ENCODE assay signal across 1 cellular context in genomic region chr3:155805802-155806618, GRCh38.
TF ChIP-seq lines count a peak whose summit lies in the region.

Gene C3orf33, minus strand, starts transcription at chr3:155806278. Its CDS starts 26 bp downstream, at chr3:155806252.

TF ChIP-seq in K562, 482 proteins besides CTCF, POLR2A, EP300 and RAD21 (continued from another document and continues in another):
- TF ChIP-seq PREB (CRISPR knock-in tag; IDR thresholded peaks at IDR 0.05) = no peak
- peak; percentile 18; the same call in 1 of the 2 replicates for TF ChIP-seq ZBTB2 (IDR thresholded peaks at IDR 0.05)
- no peak for TF ChIP-seq HIVEP1 (CRISPR knock-in tag; IDR thresholded peaks at IDR 0.05)
- TF ChIP-seq JUND (IDR thresholded peaks at IDR 0.05; ENCODE audit: borderline replicate concordance, low read depth, low read length) = peak; percentile 51; the same call in 1 of the 2 replicates
- no peak; the same call in 2 of the 3 replicates for TF ChIP-seq JUND (tag; IDR thresholded peaks at IDR 0.05; ENCODE audit: borderline replicate concordance, low read depth, low read length)
- TF ChIP-seq XRCC5 (IDR thresholded peaks at IDR 0.05; ENCODE audit: low read depth, low read length) = 0 out of 2 replicates have a peak, but pooled peaks have one; percentile 63
- peak; percentile 89 for TF ChIP-seq CCNT2 (IDR thresholded peaks at IDR 0.05; ENCODE audit: borderline replicate concordance, extremely low read depth, insufficient read length, low read depth, low read length)
- TF ChIP-seq ZBTB7A (IDR thresholded peaks at IDR 0.05; ENCODE audit: borderline replicate concordance, control insufficient read depth, low read depth, low read length) = peak; percentile 95
- no peak for TF ChIP-seq PHF21A (IDR thresholded peaks at IDR 0.05; ENCODE audit: borderline replicate concordance, low read depth)
- TF ChIP-seq PHF8 (IDR thresholded peaks at IDR 0.05; ENCODE audit: borderline replicate concordance, low read length) = peak; percentile 88
- no peak for TF ChIP-seq DMBX1 (CRISPR knock-in tag; IDR thresholded peaks at IDR 0.05; ENCODE audit: borderline replicate concordance)
- TF ChIP-seq MXI1 (IDR thresholded peaks at IDR 0.05; ENCODE audit: low read depth, low read length) = no peak
- TF ChIP-seq ZNF184 (CRISPR knock-in tag; IDR thresholded peaks at IDR 0.05) = no peak
- TF ChIP-seq CHD4 (IDR thresholded peaks at IDR 0.05; ENCODE audit: insufficient read depth, insufficient replicate concordance, low read depth, low read length, poor library complexity, severe bottlenecking) = no peak
- TF ChIP-seq RAD51 (IDR thresholded peaks at IDR 0.05; ENCODE audit: borderline replicate concordance, low read depth) = no peak
- no peak for TF ChIP-seq BRD9 (IDR thresholded peaks at IDR 0.05; ENCODE audit: low read depth, partially characterized antibody)
- no peak for TF ChIP-seq ZNF239 (CRISPR knock-in tag; IDR thresholded peaks at IDR 0.05)
- TF ChIP-seq BRF2 (IDR thresholded peaks at IDR 0.05; ENCODE audit: borderline replicate concordance, insufficient read depth, insufficient read length) = no peak
- TF ChIP-seq SAFB (IDR thresholded peaks at IDR 0.05; ENCODE audit: borderline replicate concordance, low read depth, low read length) = peak; percentile 80; the same call in 1 of the 2 replicates
- TF ChIP-seq TAL1 (IDR thresholded peaks at IDR 0.05) = no peak
- no peak for TF ChIP-seq HMG20A (CRISPR knock-in tag; conservative IDR thresholded peaks at IDR 0.05)
- no peak for TF ChIP-seq FOXA1 (IDR thresholded peaks at IDR 0.05; ENCODE audit: borderline replicate concordance)
- TF ChIP-seq BRF1 (IDR thresholded peaks at IDR 0.05; ENCODE audit: borderline replicate concordance, extremely low read depth, insufficient read length) = no peak
- no peak for TF ChIP-seq TRIM28 (IDR thresholded peaks at IDR 0.05)
- 0 out of 3 replicates have a peak, but pooled peaks of 1 of the 2 experiments have one; percentile 8 for TF ChIP-seq CBX3 (IDR thresholded peaks at IDR 0.05; ENCODE audit: borderline replicate concordance in 1 of 2, low read length in 2 of 2)
- TF ChIP-seq SRSF9 (IDR thresholded peaks at IDR 0.05; ENCODE audit: borderline replicate concordance, low read depth, low read length) = no peak
- peak; percentile 39; the same call in 1 of the 2 replicates for TF ChIP-seq PML (IDR thresholded peaks at IDR 0.05; ENCODE audit: low read length)
- TF ChIP-seq KLF6 (CRISPR knock-in tag; IDR thresholded peaks at IDR 0.05; ENCODE audit: borderline replicate concordance) = no peak
- TF ChIP-seq MCM5 (IDR thresholded peaks at IDR 0.05; ENCODE audit: low read depth) = no peak
- TF ChIP-seq ZC3H11A (IDR thresholded peaks at IDR 0.05; ENCODE audit: low read depth, low read length) = peak; percentile 38; the same call in 1 of the 2 replicates
- no peak for TF ChIP-seq MIER1 (IDR thresholded peaks at IDR 0.05; ENCODE audit: low read depth)
- peak; percentile 66 to 73; a peak in 2 of 4 replicates for TF ChIP-seq NONO (IDR thresholded peaks at IDR 0.05; ENCODE audit: low read depth in 2 of 2, low read length in 1 of 2)
- TF ChIP-seq STAT6 (CRISPR knock-in tag; IDR thresholded peaks at IDR 0.05) = no peak
- no peak for TF ChIP-seq E4F1 (CRISPR knock-in tag; IDR thresholded peaks at IDR 0.05; ENCODE audit: borderline replicate concordance)
- no peak for TF ChIP-seq ATF4 (CRISPR knock-in tag; IDR thresholded peaks at IDR 0.05)
- no peak for TF ChIP-seq NFIX (CRISPR knock-in tag; IDR thresholded peaks at IDR 0.05; ENCODE audit: low read depth)
- no peak for TF ChIP-seq ZNF449 (CRISPR knock-in tag; IDR thresholded peaks at IDR 0.05)
- TF ChIP-seq PKNOX1 (IDR thresholded peaks at IDR 0.05) = no peak
- no peak for TF ChIP-seq KDM4B (IDR thresholded peaks at IDR 0.05; ENCODE audit: borderline replicate concordance in 2 of 2, low read depth in 1 of 2)
- no peak for TF ChIP-seq RERE (CRISPR knock-in tag; IDR thresholded peaks at IDR 0.05; ENCODE audit: borderline replicate concordance)
